19 cellular contexts compared by ENCODE assay signal in the genomic region with DNA sequence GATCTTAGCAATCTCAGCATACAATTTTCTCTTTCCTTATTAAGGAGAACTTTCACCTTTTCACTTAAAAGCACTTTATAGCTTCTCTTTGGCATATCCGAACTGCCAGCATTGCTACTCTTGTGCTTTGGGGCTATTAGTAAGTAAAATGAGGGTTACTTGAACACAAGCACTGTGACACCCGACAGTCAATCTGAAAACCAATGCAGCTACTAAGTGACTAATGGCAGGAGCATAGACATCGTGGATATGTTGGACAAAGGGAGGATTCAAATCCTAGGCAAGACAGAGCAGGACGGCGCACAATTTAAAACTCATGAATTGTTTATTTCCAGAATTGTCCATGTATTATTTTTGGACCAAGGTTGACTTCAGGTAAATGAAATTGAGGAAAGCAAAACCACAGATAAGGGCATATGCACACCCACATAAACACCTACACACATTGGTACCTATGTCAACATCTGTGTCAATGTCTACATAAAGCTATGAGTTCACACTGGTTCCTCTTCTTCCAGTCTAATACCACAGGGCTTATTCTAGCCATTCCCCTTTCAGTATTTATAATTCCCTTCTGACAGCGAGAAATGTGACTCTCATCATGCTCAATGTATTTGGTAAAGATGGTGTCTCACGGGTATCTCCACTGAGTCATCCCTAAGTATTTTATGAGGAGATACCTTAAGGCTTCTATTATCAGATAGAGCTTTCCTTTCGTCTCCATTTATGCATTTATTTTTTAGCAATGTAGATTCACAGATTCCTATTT.
DNase-seq lines count a peak whose midpoint lies in the region; TF ChIP-seq lines count a peak whose summit lies in the region.
"Had no signal": no experiment of that assay in that cellular context is flagged by ENCODE, and none has a peak within 500 bp of the region (broad histone marks: within the 10 kb centered on the region; RNA-seq: fewer than 3 reads in every experiment).

No MANE protein-coding gene starts in this region.

- H3K9me2 ChIP-seq in Karpas-422 (replicated peaks; ENCODE audit: insufficient read depth, low read length) (no peaks in the 10 kb centered on the region), neural cell (ENCODE audit: insufficient read depth, low read length) (no peaks in the 10 kb centered on the region), MM.1S (replicated peaks; ENCODE audit: insufficient read depth, low read length) (no peaks in the 10 kb centered on the region)

- no peak for TF ChIP-seq RAD21 in neural cell (conservative IDR thresholded peaks at IDR 0.05)

- peaks cover 84% of the 10 kb centered on the region for H3K4me1 Mint-ChIP-seq in brain
- H3K4me1 Mint-ChIP-seq: CD4-positive, alpha-beta memory T cell had no signal

- H3K4me2 ChIP-seq in Karpas-422 (ENCODE audit: low read depth, low read length, poor library complexity, severe bottlenecking) (peak overlapping the region; percentile 16), neural cell (ENCODE audit: low read length) (no peak overlapping the region), MM.1S (ENCODE audit: low read depth, low read length) (no peak overlapping the region)

- no peak overlapping the region for H3K9ac ChIP-seq in Karpas-422 (ENCODE audit: low read length)
- H3K9ac ChIP-seq in neural cell (ENCODE audit: low read length) = no peak overlapping the region
- H3K9ac ChIP-seq in MM.1S (ENCODE audit: low read length) = no peak overlapping the region

- H3K36me3 Mint-ChIP-seq in brain = no peaks in the 10 kb centered on the region
- H3K36me3 Mint-ChIP-seq: CD4-positive, alpha-beta memory T cell had no signal

- no peak for TF ChIP-seq CTCF in brain (conservative IDR thresholded peaks at IDR 0.05)
- TF ChIP-seq CTCF in neural cell (IDR thresholded peaks at IDR 0.05; ENCODE audit: poor library complexity, severe bottlenecking) = no peak
- no peak for TF ChIP-seq CTCF in MM.1S (IDR thresholded peaks at IDR 0.05; ENCODE audit: low read length)
- no peak for TF ChIP-seq CTCF in GM13976 (IDR thresholded peaks at IDR 0.05; ENCODE audit: borderline replicate concordance, control extremely low read depth, extremely low read depth, insufficient read depth, missing control alignments)

- peaks cover 73% of the 10 kb centered on the region for H3K4me1 ChIP-seq in Karpas-422 (ENCODE audit: low read length)
- no peaks in the 10 kb centered on the region for H3K4me1 ChIP-seq in MM.1S (ENCODE audit: low read length)

- no peaks in the 10 kb centered on the region for H3K27me3 ChIP-seq in Karpas-422 (ENCODE audit: low read length)
- H3K27me3 ChIP-seq in neural cell (ENCODE audit: insufficient read depth, low read depth, low read length) = no peaks in the 10 kb centered on the region
- H3K27me3 ChIP-seq in MM.1S (replicated peaks; ENCODE audit: insufficient read depth, low read length) = no peaks in the 10 kb centered on the region

- H3K27ac ChIP-seq in Karpas-422 (ENCODE audit: low read length) (peak overlapping the region; percentile 50), neural cell (ENCODE audit: low read length) (peak overlapping the region; percentile 41), MM.1S (ENCODE audit: low read length) (no peak overlapping the region)
- H3K27ac ChIP-seq: HL-60 had no signal

- H2AFZ ChIP-seq in Karpas-422 (ENCODE audit: low read length) (peak overlapping the region; percentile 19; the same call in 1 of the 2 replicates), neural cell (ENCODE audit: low read depth, low read length) (no peak overlapping the region), MM.1S (ENCODE audit: low read length) (no peak overlapping the region)

- peak overlapping the region in 4 of 5 experiments; percentile 5 to 90 (median 46) for H3K27ac Mint-ChIP-seq in brain
- H3K27ac Mint-ChIP-seq: CD4-positive, alpha-beta memory T cell had no signal

- H3K9me3 ChIP-seq in Karpas-422 (ENCODE audit: low read length) (no peaks in the 10 kb centered on the region), neural cell (ENCODE audit: low read length) (no peaks in the 10 kb centered on the region), MM.1S (replicated peaks; ENCODE audit: insufficient read depth, low read length) (no peaks in the 10 kb centered on the region)

- no peaks in the 10 kb centered on the region for H3K9me3 Mint-ChIP-seq in brain
- H3K9me3 Mint-ChIP-seq: CD4-positive, alpha-beta memory T cell had no signal

- no peak overlapping the region for H3K4me3 Mint-ChIP-seq in brain
- H3K4me3 Mint-ChIP-seq: CD4-positive, alpha-beta memory T cell had no signal

- H3F3A ChIP-seq in neural cell (ENCODE audit: insufficient read depth, low read length, poor library complexity, severe bottlenecking) (no peaks in the 10 kb centered on the region), MM.1S (ENCODE audit: insufficient read depth, low read length) (no peaks in the 10 kb centered on the region)

- H3K79me2 ChIP-seq in Karpas-422 (ENCODE audit: low read length) (no peaks in the 10 kb centered on the region), neural cell (replicated peaks; ENCODE audit: insufficient read depth, low read length) (no peaks in the 10 kb centered on the region), MM.1S (ENCODE audit: low read length) (no peaks in the 10 kb centered on the region)

- H4K20me1 ChIP-seq in Karpas-422 (ENCODE audit: insufficient read depth, low read depth, low read length) (no peaks in the 10 kb centered on the region), neural cell (ENCODE audit: insufficient read depth) (no peaks in the 10 kb centered on the region), MM.1S (ENCODE audit: insufficient read depth, low read length) (no peaks in the 10 kb centered on the region)

- no peaks in the 10 kb centered on the region for H3K36me3 ChIP-seq in Karpas-422 (ENCODE audit: insufficient read depth, low read length)
- H3K36me3 ChIP-seq in neural cell (ENCODE audit: insufficient read depth, low read length) = no peaks in the 10 kb centered on the region
- H3K36me3 ChIP-seq in MM.1S (replicated peaks; ENCODE audit: insufficient read depth, low read length) = no peaks in the 10 kb centered on the region

- H3K4me3 ChIP-seq in Karpas-422 (ENCODE audit: low read length) = no peak overlapping the region
- no peak overlapping the region for H3K4me3 ChIP-seq in neural cell (ENCODE audit: low read length)
- no peak overlapping the region for H3K4me3 ChIP-seq in MM.1S (ENCODE audit: low read length)

- DNase-seq in EH (ENCODE audit: low read depth) (peak; percentile 83), Karpas-422 (no peak), NCI-H82 (lab: John Stamatoyannopoulos, UW) (no peak), MM.1S (no peak), GM13976 (ENCODE audit: low spot score) (no peak)
- no peak for DNase-seq in activated CD4-positive, alpha-beta T cell treated with anti-CD3 and anti-CD28 coated beads for 1 hour
- DNase-seq: AML-193; Calu3; CD4-positive, alpha-beta memory T cell; DMS79; GDM1; NCI-H1436 treated with DMSO at 0.1 percent for 48 hours; NCI-H2029 treated with DMSO at 0.1 percent for 48 hours; NCI-H2171 treated with DMSO at 0.1 percent for 48 hours; NCI-H510A; NCI-H774 had no signal

- in situ Hi-C loops in GM13976 (cut with MboI; ENCODE audit: low sequenced_read_pairs, unreplicated experiment) = no loop called here

- peak; percentile 56 for TF ChIP-seq EP300 in neural cell (conservative IDR thresholded peaks at IDR 0.05; ENCODE audit: poor library complexity, severe bottlenecking)

- H3K27me3 Mint-ChIP-seq in brain = no peaks in the 10 kb centered on the region

TF ChIP-seq in neural cell, 6 proteins besides CTCF, POLR2A, EP300 and RAD21:
- TF ChIP-seq EZH2 (IDR thresholded peaks at IDR 0.05; ENCODE audit: borderline replicate concordance, insufficient read depth, low read length, poor library complexity, severe bottlenecking) = no peak
- no peak for TF ChIP-seq TAF1 (IDR thresholded peaks at IDR 0.05; ENCODE audit: low read depth)
- no peak for TF ChIP-seq POLR2AphosphoS5 (IDR thresholded peaks at IDR 0.05)
